13 cellular contexts compared by ENCODE assay signal in the genomic region with DNA sequence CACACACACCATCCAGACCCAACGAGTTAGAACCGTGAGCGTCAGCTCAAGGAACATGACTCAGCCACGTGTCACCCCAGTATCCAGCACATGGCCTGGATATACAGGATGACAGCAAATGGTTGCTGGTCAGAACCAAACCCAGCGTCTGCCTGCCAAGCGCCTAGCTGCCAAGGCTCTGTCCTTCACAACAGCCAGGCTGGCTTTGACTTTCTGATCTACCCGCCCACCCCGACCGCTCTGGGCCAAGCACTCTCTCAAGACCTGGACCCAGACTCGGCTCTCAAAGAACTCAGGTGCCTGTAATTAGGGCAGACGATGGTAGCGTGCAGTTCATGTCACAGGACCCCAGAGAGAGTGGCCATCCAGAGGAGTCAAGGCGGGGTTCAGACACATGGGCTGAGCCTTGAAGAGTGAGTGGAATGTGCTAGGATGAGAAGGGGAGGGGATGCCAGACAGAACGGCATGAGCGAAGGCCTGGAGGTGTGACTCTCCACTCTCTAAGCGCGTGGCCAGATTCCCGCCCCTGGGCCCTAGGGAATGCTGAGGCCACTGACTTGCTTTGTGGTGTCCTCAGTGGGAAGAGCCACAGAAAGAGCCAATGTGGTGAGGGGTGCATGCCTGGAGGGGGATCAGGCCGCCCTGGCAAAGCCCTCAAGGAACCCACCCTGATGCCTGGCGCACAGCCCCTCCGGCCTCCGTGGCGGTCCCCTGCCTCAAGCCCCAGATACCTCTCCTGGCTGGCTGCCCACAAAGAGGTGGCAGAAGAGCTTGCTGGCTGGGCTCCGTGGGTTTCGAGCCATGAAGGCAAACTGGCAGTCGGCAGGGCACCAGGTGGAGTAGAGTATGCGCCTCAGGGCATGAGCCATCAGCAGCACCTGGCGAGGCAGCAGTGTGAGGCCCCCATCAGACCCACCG. TPM values are rescaled to one million over a fixed set of nuclear protein-coding genes. Genes with fewer than 3 reads are reported as not detected.
A peak's percentile ranks its signal among the peaks of the same experiment; 100 is the strongest.
DNase-seq lines count a peak whose midpoint lies in the region; ATAC-seq, FAIRE-seq and TF ChIP-seq lines count a peak whose summit lies in the region.
"Had no signal": no experiment of that assay in that cellular context is flagged by ENCODE, and none has a peak within 500 bp of the region (broad histone marks: within the 10 kb centered on the region; RNA-seq: fewer than 3 reads in every experiment).

No MANE protein-coding gene starts in this region.

- no peak for FAIRE-seq in kidney (lab: Jason Lieb, UNC)
- FAIRE-seq: A204.1, pancreas had no signal

- H2AFZ ChIP-seq in PC-3 (ENCODE audit: low read length) (no peak overlapping the region), smooth muscle cell (ENCODE audit: low read depth) (no peak overlapping the region)

- H3K4me2 ChIP-seq in PC-3 (ENCODE audit: low read length), result no peak overlapping the region
- no peak overlapping the region for H3K4me2 ChIP-seq in smooth muscle cell

- H3K9me3 ChIP-seq in PC-3 (ENCODE audit: low read length) (no peaks in the 10 kb centered on the region), kidney (ENCODE audit: control insufficient read depth in 1 of 2, low read length in 2 of 2) (no peaks in the 10 kb centered on the region), smooth muscle cell (replicated peaks; ENCODE audit: low read depth) (no peaks in the 10 kb centered on the region)
- H3K9me3 ChIP-seq: pancreas, Peyer's patch had no signal

- peak; percentile 73 for DNase-seq in NCI-H2107 treated with DMSO at 0.1 percent for 48 hours (lab: John Stamatoyannopoulos, UW; ENCODE audit: unreplicated experiment)
- DNase-seq in NCI-H2107 (lab: John Stamatoyannopoulos, UW), result no peak
- peak; percentile 58 for DNase-seq in PC-3
- peak; percentile 33 for DNase-seq in skeletal muscle cell (ENCODE audit: low read depth)
- no peak for DNase-seq in kidney
- no peak for DNase-seq in anterior cingulate cortex (lab: John Stamatoyannopoulos, UW)
- DNase-seq in smooth muscle cell (lab: John Stamatoyannopoulos, UW; ENCODE audit: unreplicated experiment), result no peak
- DNase-seq: activated CD4-positive, alpha-beta T cell treated with anti-CD3 and anti-CD28 coated beads, Interleukin-2, amount 50 U/mL, for 4 hours; central memory CD4-positive, alpha-beta T cell had no signal

- H4K20me1 ChIP-seq in PC-3 (ENCODE audit: low read length), result no peaks in the 10 kb centered on the region
- no peaks in the 10 kb centered on the region for H4K20me1 ChIP-seq in smooth muscle cell (ENCODE audit: low read depth)

- H3K36me3 ChIP-seq in PC-3 (ENCODE audit: low read depth, low read length) (no peaks in the 10 kb centered on the region), kidney (ENCODE audit: control insufficient read depth in 1 of 2, insufficient read depth in 2 of 2, low read length in 2 of 2) (no peaks in the 10 kb centered on the region), smooth muscle cell (ENCODE audit: low read depth) (no peaks in the 10 kb centered on the region)
- H3K36me3 ChIP-seq: pancreas, Peyer's patch had no signal

- POLR2A ChIA-PET in PC-3 (lab: Charles Lee; ENCODE audit: unreplicated experiment), result no interaction called here

- CTCF ChIA-PET in PC-3 (lab: Charles Lee), result no interaction called here

- H3K9me2 ChIP-seq in PC-3 (replicated peaks; ENCODE audit: low read length), result no peaks in the 10 kb centered on the region

- BruUV-seq in PC-3 (replicated peaks; lab: Mats Ljungman, UMichigan), result no TSS peak

- peak; percentile 66 for ATAC-seq in PC-3
- ATAC-seq in esophagus mucosa, result peak; percentile 52
- ATAC-seq: pancreas had no signal

- H3K27ac ChIP-seq in PC-3 (ENCODE audit: low read length) (0 out of 2 replicates have a peak overlapping the region, but pooled peaks have one; percentile 32), kidney (ENCODE audit: low read depth in 2 of 2, low read length in 2 of 2) (no peak overlapping the region), smooth muscle cell (ENCODE audit: low read depth) (no peak overlapping the region)
- H3K27ac ChIP-seq: pancreas, Peyer's patch had no signal

- no peak for TF ChIP-seq CTCF in PC-3 (conservative IDR thresholded peaks at IDR 0.05; ENCODE audit: low read depth, low read length)
- TF ChIP-seq CTCF in kidney (IDR thresholded peaks at IDR 0.05; ENCODE audit: borderline replicate concordance, extremely low read depth, insufficient read depth), result no peak
- no peak for TF ChIP-seq CTCF in smooth muscle cell (IDR thresholded peaks at IDR 0.05; ENCODE audit: borderline replicate concordance, insufficient read depth, poor library complexity, severe bottlenecking)

- intact Hi-C loops in PC-3 (cut with micrococcal nuclease), result no loop called here
- intact Hi-C loops in kidney (cut with DNase I), result no loop called here

- H3K4me3 ChIP-seq in PC-3 (ENCODE audit: low read length), result no peak overlapping the region
- no peak overlapping the region for H3K4me3 ChIP-seq in skeletal muscle cell (ENCODE audit: low read depth, low read length)
- no peak overlapping the region for H3K4me3 ChIP-seq in kidney (ENCODE audit: low read length in 2 of 2)
- H3K4me3 ChIP-seq in smooth muscle cell, result no peak overlapping the region
- H3K4me3 ChIP-seq: pancreas, Peyer's patch had no signal

- H3K79me2 ChIP-seq in PC-3 (ENCODE audit: low read length) (no peaks in the 10 kb centered on the region), smooth muscle cell (ENCODE audit: low read depth) (no peaks in the 10 kb centered on the region)

- 78% methylated on average over 29 of the region's 29 CpGs for WGBS in smooth muscle cell (ENCODE audit: low lambda C conversion rate)

- H3F3A ChIP-seq in PC-3 (ENCODE audit: low read length, unreplicated experiment), result no peaks in the 10 kb centered on the region
- no peaks in the 10 kb centered on the region for H3F3A ChIP-seq in smooth muscle cell (ENCODE audit: low read depth)

- H3K9ac ChIP-seq in PC-3 (ENCODE audit: low read length), result no peak overlapping the region
- H3K9ac ChIP-seq in kidney (ENCODE audit: low read length in 2 of 2), result no peak overlapping the region
- H3K9ac ChIP-seq in smooth muscle cell (ENCODE audit: low read depth), result no peak overlapping the region

- H3K27me3 ChIP-seq in PC-3 (ENCODE audit: low read length) (no peaks in the 10 kb centered on the region), smooth muscle cell (ENCODE audit: low read depth) (peaks cover 18% of the 10 kb centered on the region)
- H3K27me3 ChIP-seq: pancreas had no signal

- peaks cover 2% of the 10 kb centered on the region; the same call in 1 of the 2 replicates for H3K4me1 ChIP-seq in PC-3 (ENCODE audit: insufficient read depth, low read length)
- H3K4me1 ChIP-seq in kidney (ENCODE audit: control insufficient read depth in 1 of 2, insufficient read depth in 1 of 2, low read depth in 1 of 2, low read length in 2 of 2), result no peaks in the 10 kb centered on the region
- H3K4me1 ChIP-seq in smooth muscle cell (ENCODE audit: low read depth), result no peaks in the 10 kb centered on the region
- H3K4me1 ChIP-seq: pancreas, Peyer's patch had no signal

RNA-seq across cellular contexts. Expression of a gene that starts 7.1 kb away (rescaled TPM):
- total RNA-seq in PC-3 (2014; rRNA removed), result 7.1 and 11.2 TPM in 2 replicates
- 0.64 TPM for total RNA-seq in esophagus mucosa
- total RNA-seq in kidney, result 0.57 TPM
- polyA plus RNA-seq in kidney (ENCODE audit: insufficient read depth, low read depth, low replicate concordance), result 0.19 TPM
- 0.18 and 0.63 TPM in 2 replicates for total RNA-seq in smooth muscle cell
- polyA plus RNA-seq in smooth muscle cell, result 0.82 TPM in 1 of 2 replicates, not detected in the other
- total RNA-seq: Peyer's patch had no signal

RNA-seq across cellular contexts. Expression of a gene that starts 7.6 kb away (rescaled TPM):
- total RNA-seq in PC-3 (2014; rRNA removed) (0.33 and 2.8 TPM in 2 replicates), esophagus mucosa (0.60 TPM), kidney (4.9 TPM), smooth muscle cell (0.13 and 0.99 TPM in 2 replicates)
- polyA plus RNA-seq in kidney (ENCODE audit: insufficient read depth, low read depth, low replicate concordance) (3.7 TPM), smooth muscle cell (1.9 and 2.2 TPM in 2 replicates)

Comparison
In these comparisons a context has a peak if more than half of its experiments do, and no peak if none do; other contexts are left out.
1. DNase-seq: peak in NCI-H2107 treated with DMSO at 0.1 percent for 48 hours (single experiment), PC-3 (single experiment) and skeletal muscle cell (single experiment); none in NCI-H2107 (single experiment), kidney (single experiment), anterior cingulate cortex (0 of 58) and smooth muscle cell (single experiment).